15 cellular contexts compared by ENCODE assay signal in genomic region chr5:125214080-125214479, GRCh38.
A peak's percentile ranks its signal among the peaks of the same experiment; 100 is the strongest.
DNase-seq lines count a peak whose midpoint lies in the region; ATAC-seq lines count a peak whose summit lies in the region.
"Had no signal": no experiment of that assay in that cellular context is flagged by ENCODE, and none has a peak within 500 bp of the region (broad histone marks: within the 10 kb centered on the region; RNA-seq: fewer than 3 reads in every experiment).

No MANE protein-coding gene starts in this region.

- DNase-seq in T-helper 2 cell (no peak), DMS 273 treated with DMSO at 0.1 percent for 48 hours (lab: John Stamatoyannopoulos, UW) (no peak), left lobe of liver (ENCODE audit: low spot score) (no peak)
- DNase-seq in activated T-helper 2 cell treated with anti-CD3 and anti-CD28 coated beads, Interferon-gamma antibody, Interleukin-2, Interleukin-4, amounts not matched to agents 10 μg/mL and 5 μg/mL and 100 μg/mL, durations not matched to agents 14 hours and 24 hours and 36 hours (ENCODE audit: low spot score), result no peak
- DNase-seq: ACHN; activated CD4-positive, alpha-beta T cell treated with anti-CD3 and anti-CD28 coated beads for 48 hours; Caco-2; natural killer cell; NCI-H526; RPMI8226 had no signal

- no peaks in the 10 kb centered on the region for H3K4me1 Mint-ChIP-seq in activated T-helper 2 cell treated with anti-CD3 and anti-CD28 coated beads, Interferon-gamma antibody, Interleukin-2, Interleukin-4, amounts not matched to agents 10 μg/mL and 5 μg/mL and 100 μg/mL, durations not matched to agents 14 hours and 24 hours and 36 hours (ENCODE audit: low read depth)
- H3K4me1 Mint-ChIP-seq: natural killer cell had no signal

- no peak overlapping the region for H3K27ac Mint-ChIP-seq in activated T-helper 2 cell treated with anti-CD3 and anti-CD28 coated beads, Interferon-gamma antibody, Interleukin-2, Interleukin-4, amounts not matched to agents 10 μg/mL and 5 μg/mL and 100 μg/mL, durations not matched to agents 14 hours and 24 hours and 36 hours
- H3K27ac Mint-ChIP-seq: natural killer cell; T-helper 1 cell treated with Interleukin-12 subunit alpha and Interleukin-12 subunit beta and Interleukin-4 antibody, amounts not matched to agents 30 μg/mL and 1 μg/mL, for 36 hours had no signal

- no peak overlapping the region for H3K4me3 Mint-ChIP-seq in activated T-helper 2 cell treated with anti-CD3 and anti-CD28 coated beads, Interferon-gamma antibody, Interleukin-2, Interleukin-4, amounts not matched to agents 10 μg/mL and 5 μg/mL and 100 μg/mL, durations not matched to agents 14 hours and 24 hours and 36 hours (ENCODE audit: low read depth)
- H3K4me3 Mint-ChIP-seq: natural killer cell; T-helper 1 cell treated with Interleukin-12 subunit alpha and Interleukin-12 subunit beta and Interleukin-4 antibody, amounts not matched to agents 30 μg/mL and 1 μg/mL, for 36 hours had no signal

- intact Hi-C loops in activated T-helper 2 cell treated with anti-CD3 and anti-CD28 coated beads, Interferon-gamma antibody, Interleukin-2, Interleukin-4, amounts not matched to agents 10 μg/mL and 5 μg/mL and 100 μg/mL, durations not matched to agents 14 hours and 24 hours and 36 hours (cut with micrococcal nuclease), result no loop called here

- no peaks in the 10 kb centered on the region for H3K27me3 Mint-ChIP-seq in activated T-helper 2 cell treated with anti-CD3 and anti-CD28 coated beads, Interferon-gamma antibody, Interleukin-2, Interleukin-4, amounts not matched to agents 10 μg/mL and 5 μg/mL and 100 μg/mL, durations not matched to agents 14 hours and 24 hours and 36 hours (ENCODE audit: low read depth)

- no peaks in the 10 kb centered on the region for H3K36me3 Mint-ChIP-seq in activated T-helper 2 cell treated with anti-CD3 and anti-CD28 coated beads, Interferon-gamma antibody, Interleukin-2, Interleukin-4, amounts not matched to agents 10 μg/mL and 5 μg/mL and 100 μg/mL, durations not matched to agents 14 hours and 24 hours and 36 hours (ENCODE audit: low read depth)

- ATAC-seq in GM18499 (IDR thresholded peaks at IDR 0.05; ENCODE audit: insufficient read depth, unreplicated experiment) (peak; percentile 98), GM19452 (IDR thresholded peaks at IDR 0.05; ENCODE audit: unreplicated experiment) (peak; percentile 97), HG02678 (IDR thresholded peaks at IDR 0.05; ENCODE audit: unreplicated experiment) (peak; percentile 67), HG03354 (IDR thresholded peaks at IDR 0.05; ENCODE audit: poor library complexity, severe bottlenecking, unreplicated experiment) (peak; percentile 81), left lobe of liver (no peak)
- ATAC-seq: natural killer cell had no signal

- no peaks in the 10 kb centered on the region for H3K9me3 Mint-ChIP-seq in activated T-helper 2 cell treated with anti-CD3 and anti-CD28 coated beads, Interferon-gamma antibody, Interleukin-2, Interleukin-4, amounts not matched to agents 10 μg/mL and 5 μg/mL and 100 μg/mL, durations not matched to agents 14 hours and 24 hours and 36 hours
- H3K9me3 Mint-ChIP-seq: natural killer cell had no signal
